17 cellular contexts compared by ENCODE assay signal in the genomic region with DNA sequence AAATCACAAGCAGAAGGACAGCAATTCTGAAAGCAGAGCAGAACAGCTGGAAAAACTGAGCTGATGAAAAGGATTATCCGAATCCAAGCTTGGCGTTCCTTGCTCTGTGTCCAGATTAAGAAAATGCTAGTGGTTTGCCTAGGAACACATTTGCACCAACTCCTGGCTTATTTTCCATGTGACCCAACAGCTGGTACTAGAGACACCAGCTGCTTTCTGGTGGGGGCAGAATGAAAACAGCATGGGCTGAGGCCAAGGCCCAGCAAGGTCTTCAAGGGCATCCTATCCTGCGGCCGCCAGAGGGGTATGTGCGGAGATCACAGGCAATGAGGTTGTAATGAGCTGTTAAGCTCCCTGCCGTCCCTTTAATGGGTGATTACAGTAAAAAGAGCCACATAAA.
A peak's percentile ranks its signal among the peaks of the same experiment; 100 is the strongest.
DNase-seq lines count a peak whose midpoint lies in the region; ATAC-seq and TF ChIP-seq lines count a peak whose summit lies in the region.
"Had no signal": no experiment of that assay in that cellular context is flagged by ENCODE, and none has a peak within 500 bp of the region (broad histone marks: within the 10 kb centered on the region; RNA-seq: fewer than 3 reads in every experiment).

No MANE protein-coding gene starts in this region.

- no peak overlapping the region for H3K27ac ChIP-seq in heart left ventricle
- peak overlapping the region; percentile 62 for H3K27ac ChIP-seq in SJCRH30
- no peak overlapping the region for H3K27ac ChIP-seq in upper lobe of right lung
- H3K27ac ChIP-seq: BLaER1, left lung had no signal

- H3K4me3 ChIP-seq in heart left ventricle (no peak overlapping the region), SJCRH30 (peak overlapping the region; percentile 9), upper lobe of right lung (no peak overlapping the region)
- H3K4me3 ChIP-seq: BLaER1, esophagus squamous epithelium, left lung, mucosa of descending colon had no signal

- TF ChIP-seq POLR2A in heart left ventricle (IDR thresholded peaks at IDR 0.05) = no peak

- intact Hi-C loops in Right ventricle myocardium superior (cut with DNase I) (no loop called here), heart left ventricle (cut with DNase I) (loop anchor here in 5 of 10 donors (5.0 to 10.0 kb wide), 3 partner anchors 461 to 661 kb away; no protein-coding TSS in a partner anchor), upper lobe of right lung (cut with DNase I) (no loop called here), head of caudate nucleus (cut with DNase I) (no loop called here)

- H3K36me3 ChIP-seq in heart left ventricle = peaks cover 0 to 91% (median 0%) of the 10 kb centered on the region in 9 donors
- H3K36me3 ChIP-seq in SJCRH30 = no peaks in the 10 kb centered on the region
- peaks cover 40% of the 10 kb centered on the region for H3K36me3 ChIP-seq in upper lobe of right lung

- H3K9me3 ChIP-seq in heart left ventricle (no peaks in the 10 kb centered on the region), SJCRH30 (replicated peaks) (no peaks in the 10 kb centered on the region), upper lobe of right lung (no peaks in the 10 kb centered on the region)
- H3K9me3 ChIP-seq: BLaER1, esophagus squamous epithelium, left lung, mucosa of descending colon had no signal

- TF ChIP-seq CTCF in heart left ventricle (IDR thresholded peaks at IDR 0.05) (no peak), nephron progenitor cell (IDR thresholded peaks at IDR 0.05) (no peak), upper lobe of right lung (IDR thresholded peaks at IDR 0.05) (no peak)

- H3K36me3 Mint-ChIP-seq in nephron progenitor cell (ENCODE audit: low read depth) = no peaks in the 10 kb centered on the region

- ATAC-seq in Right ventricle myocardium superior (ENCODE audit: poor library complexity) = peak; percentile 37
- no peak for ATAC-seq in heart left ventricle
- peak; percentile 34 for ATAC-seq in upper lobe of right lung
- no peak for ATAC-seq in GM18520 (IDR thresholded peaks at IDR 0.05; ENCODE audit: unreplicated experiment)
- ATAC-seq: effector memory CD8-positive, alpha-beta T cell; left lung; mucosa of descending colon had no signal

- 64 to 70% (median 66%) methylated on average over 6 of the region's 6 CpGs for WGBS in heart left ventricle, 4 donors

- peaks cover 28% of the 10 kb centered on the region for H3K4me1 Mint-ChIP-seq in nephron progenitor cell

- DNase-seq in Right ventricle myocardium superior (no peak), heart left ventricle (no peak), SJCRH30 (peak; percentile 85 to 93), nephron progenitor cell (peak; percentile 9), upper lobe of right lung (no peak), head of caudate nucleus (no peak)
- DNase-seq in activated CD4-positive, alpha-beta T cell treated with anti-CD3 and anti-CD28 coated beads, Interleukin-2, amount 50 U/mL, for 4 hours = no peak
- DNase-seq: activated CD4-positive, CD25-positive, alpha-beta regulatory T cell treated with anti-CD3 and anti-CD28 coated beads, Interleukin-2, amount 50 U/mL, for 72 hours; activated naive CD8-positive, alpha-beta T cell treated with anti-CD3 and anti-CD28 coated beads, Interleukin-2, amount 10 ng/mL, durations not matched to agents 7 days and 5 days; effector memory CD8-positive, alpha-beta T cell; esophagus squamous epithelium; left lung; mucosa of descending colon; NCI-H187; stimulated activated CD8-positive, alpha-beta memory T cell treated with anti-CD3 and anti-CD28 coated beads, Interleukin-4, amount 100 ng/mL, for 48 hours had no signal

- no peak overlapping the region for H3K4me3 Mint-ChIP-seq in nephron progenitor cell
- H3K4me3 Mint-ChIP-seq: activated naive CD8-positive, alpha-beta T cell treated with anti-CD3 and anti-CD28 coated beads, Interleukin-2, amount 10 ng/mL, durations not matched to agents 7 days and 5 days; effector memory CD8-positive, alpha-beta T cell had no signal

- H3K27me3 ChIP-seq in heart left ventricle (peaks cover 0 to 15% (median 0%) of the 10 kb centered on the region in 9 donors), SJCRH30 (no peaks in the 10 kb centered on the region), upper lobe of right lung (no peaks in the 10 kb centered on the region)
- H3K27me3 ChIP-seq: BLaER1, esophagus squamous epithelium, left lung had no signal

- no peak overlapping the region for H3K27ac Mint-ChIP-seq in nephron progenitor cell

- H3K4me1 ChIP-seq in heart left ventricle = no peaks in the 10 kb centered on the region
- peaks cover 35% of the 10 kb centered on the region for H3K4me1 ChIP-seq in SJCRH30
- no peaks in the 10 kb centered on the region for H3K4me1 ChIP-seq in upper lobe of right lung
- H3K4me1 ChIP-seq: left lung had no signal

- peaks cover 21% of the 10 kb centered on the region for H3K27me3 Mint-ChIP-seq in nephron progenitor cell (ENCODE audit: low read depth, poor library complexity)
- H3K27me3 Mint-ChIP-seq: activated naive CD8-positive, alpha-beta T cell treated with anti-CD3 and anti-CD28 coated beads, Interleukin-2, amount 10 ng/mL, durations not matched to agents 7 days and 5 days; effector memory CD8-positive, alpha-beta T cell had no signal

- H3K9me3 Mint-ChIP-seq in nephron progenitor cell = no peaks in the 10 kb centered on the region
- H3K9me3 Mint-ChIP-seq: activated naive CD8-positive, alpha-beta T cell treated with anti-CD3 and anti-CD28 coated beads, Interleukin-2, amount 10 ng/mL, durations not matched to agents 7 days and 5 days; effector memory CD8-positive, alpha-beta T cell had no signal

Comparison
In these comparisons a context has a peak if more than half of its experiments do, and no peak if none do; other contexts are left out.
1. ATAC-seq: peak in Right ventricle myocardium superior (single experiment) and upper lobe of right lung (single experiment); none in heart left ventricle (0 of 4) and GM18520 (single experiment).
2. DNase-seq: peak in SJCRH30 (2 of 2) and nephron progenitor cell (single experiment); none in Right ventricle myocardium superior (single experiment), heart left ventricle (0 of 5), upper lobe of right lung (single experiment), head of caudate nucleus (0 of 42) and activated CD4-positive, alpha-beta T cell treated with anti-CD3 and anti-CD28 coated beads, Interleukin-2, amount 50 U/mL, for 4 hours (0 of 2).